1 cellular context compared by ENCODE assay signal in genomic region chr7:130875265-130875741, GRCh38.
TF ChIP-seq lines count a peak whose summit lies in the region.

No MANE protein-coding gene starts in this region.

TF ChIP-seq in K562, 482 proteins besides CTCF, POLR2A, EP300 and RAD21 (continued from another document and continues in another):
- TF ChIP-seq AFF4 (CRISPR knock-in tag; IDR thresholded peaks at IDR 0.05) (no peak), TBP (optimal IDR thresholded peaks at IDR 0.05; ENCODE audit: low read depth, low read length) (no peak), PHB (CRISPR knock-in tag; IDR thresholded peaks at IDR 0.05) (no peak), ZNF124 (CRISPR knock-in tag; IDR thresholded peaks at IDR 0.05) (no peak), GTF2B (IDR thresholded peaks at IDR 0.05; ENCODE audit: extremely low read depth, insufficient read length) (no peak), NKRF (IDR thresholded peaks at IDR 0.05; ENCODE audit: borderline replicate concordance) (no peak), SRSF7 (optimal IDR thresholded peaks at IDR 0.05; ENCODE audit: low read depth, low read length) (no peak), ZC3H4 (CRISPR knock-in tag; IDR thresholded peaks at IDR 0.05; ENCODE audit: borderline replicate concordance) (no peak), ZNF778 (CRISPR knock-in tag; IDR thresholded peaks at IDR 0.05) (no peak), RBBP5 (IDR thresholded peaks at IDR 0.05; ENCODE audit: borderline replicate concordance, insufficient read depth, low read length, poor library complexity, severe bottlenecking) (no peak), MYC (IDR thresholded peaks at IDR 0.05; ENCODE audit: low read depth, low read length) (0 out of 2 replicates have a peak, but pooled peaks have one; percentile 32), MYC (CRISPR knock-in tag; IDR thresholded peaks at IDR 0.05; ENCODE audit: borderline replicate concordance, low read depth) (no peak), RBM15 (IDR thresholded peaks at IDR 0.05; ENCODE audit: insufficient read depth, low read length) (no peak), TARDBP (IDR thresholded peaks at IDR 0.05) (no peak), TBL1XR1 (IDR thresholded peaks at IDR 0.05; ENCODE audit: low read length in 2 of 2) (no peak), SETDB1 (IDR thresholded peaks at IDR 0.05; ENCODE audit: low read length) (no peak), XRCC4 (IDR thresholded peaks at IDR 0.05; ENCODE audit: extremely low read depth, insufficient read depth, insufficient read length) (no peak), CREM (IDR thresholded peaks at IDR 0.05; ENCODE audit: low read depth) (0 out of 2 replicates have a peak, but pooled peaks have one; percentile 29), BRCA1 (IDR thresholded peaks at IDR 0.05) (no peak), BRCA1 (CRISPR knock-in tag; IDR thresholded peaks at IDR 0.05) (no peak), GABPB1 (CRISPR knock-in tag; IDR thresholded peaks at IDR 0.05) (no peak), ZFP1 (CRISPR knock-in tag; IDR thresholded peaks at IDR 0.05) (no peak), PATZ1 (CRISPR knock-in tag; IDR thresholded peaks at IDR 0.05; ENCODE audit: borderline replicate concordance) (no peak), ZNF395 (CRISPR knock-in tag; IDR thresholded peaks at IDR 0.05) (no peak), DNMT1 (IDR thresholded peaks at IDR 0.05) (no peak), TEAD1 (CRISPR knock-in tag; IDR thresholded peaks at IDR 0.05) (0 out of 4 replicates have a peak, but pooled peaks of 1 of the 2 experiments have one; percentile 52), PML (IDR thresholded peaks at IDR 0.05; ENCODE audit: low read length) (no peak), FOXA1 (IDR thresholded peaks at IDR 0.05; ENCODE audit: borderline replicate concordance) (no peak), ZBTB26 (CRISPR knock-in tag; IDR thresholded peaks at IDR 0.05) (no peak), TSHZ1 (CRISPR knock-in tag; IDR thresholded peaks at IDR 0.05) (no peak), RB1 (IDR thresholded peaks at IDR 0.05; ENCODE audit: low read depth) (peak; percentile 54; the same call in 1 of the 2 replicates), ATF7 (IDR thresholded peaks at IDR 0.05) (no peak), SIX5 (IDR thresholded peaks at IDR 0.05; ENCODE audit: borderline replicate concordance in 1 of 2, insufficient read depth in 1 of 2, low read depth in 1 of 2, low read length in 2 of 2) (no peak), ILF3 (IDR thresholded peaks at IDR 0.05; ENCODE audit: borderline replicate concordance) (no peak), BDP1 (IDR thresholded peaks at IDR 0.05; ENCODE audit: insufficient read depth, insufficient read length) (no peak), NCOA4 (IDR thresholded peaks at IDR 0.05; ENCODE audit: partially characterized antibody) (no peak), JUND (IDR thresholded peaks at IDR 0.05; ENCODE audit: borderline replicate concordance, low read depth, low read length) (peak; percentile 44; the same call in 1 of the 2 replicates), JUND (tag; IDR thresholded peaks at IDR 0.05; ENCODE audit: borderline replicate concordance, low read depth, low read length) (no peak), ZZZ3 (IDR thresholded peaks at IDR 0.05) (no peak), KDM2B (CRISPR knock-in tag; IDR thresholded peaks at IDR 0.05) (no peak), TGIF2 (CRISPR knock-in tag; IDR thresholded peaks at IDR 0.05) (no peak), SIN3A (IDR thresholded peaks at IDR 0.05; ENCODE audit: borderline replicate concordance in 2 of 2, control insufficient read depth in 1 of 2, low read depth in 2 of 2, low read length in 2 of 2) (no peak), MCM3 (IDR thresholded peaks at IDR 0.05) (no peak), SMC3 (conservative IDR thresholded peaks at IDR 0.05; ENCODE audit: insufficient read depth, low read depth, low read length) (peak; percentile 87), SAFB2 (IDR thresholded peaks at IDR 0.05; ENCODE audit: borderline replicate concordance, low read depth, low read length, severe bottlenecking) (no peak), ARID4B (CRISPR knock-in tag; IDR thresholded peaks at IDR 0.05) (no peak), RNF2 (IDR thresholded peaks at IDR 0.05) (no peak)
